ENCODE assay signal across 19 cellular contexts in the genomic region with DNA sequence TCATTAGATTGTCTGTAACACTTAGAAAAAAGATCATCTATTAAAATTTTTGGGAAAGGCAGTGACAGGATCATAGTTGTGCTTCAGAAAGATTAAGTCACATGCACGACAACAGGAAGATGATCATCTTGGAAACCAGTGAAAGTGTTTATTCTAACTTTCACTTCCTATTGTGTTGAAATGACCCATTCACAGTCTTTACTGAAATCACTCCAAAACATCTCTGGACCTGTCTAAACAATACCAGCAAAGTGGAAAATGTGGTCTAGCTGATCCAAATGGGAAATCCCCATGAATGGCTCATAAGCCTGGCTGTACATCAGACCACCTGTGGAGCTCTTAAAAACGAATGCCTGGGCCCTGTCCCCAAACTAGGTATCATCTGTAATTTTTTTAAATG.
DNase-seq lines count a peak whose midpoint lies in the region; ATAC-seq, FAIRE-seq and TF ChIP-seq lines count a peak whose summit lies in the region.
"Had no signal": no experiment of that assay in that cellular context is flagged by ENCODE, and none has a peak within 500 bp of the region (broad histone marks: within the 10 kb centered on the region; RNA-seq: fewer than 3 reads in every experiment).

No MANE protein-coding gene starts in this region.

- H3K9ac ChIP-seq in GM23248, result no peak overlapping the region

- no peaks in the 10 kb centered on the region for H4K20me1 ChIP-seq in GM23248 (ENCODE audit: insufficient read depth)

- no peaks in the 10 kb centered on the region for H3K9me2 ChIP-seq in GM23248 (ENCODE audit: insufficient read depth)

- H3K4me3 ChIP-seq in GM12865 (ENCODE audit: low read depth, low read length), result no peak overlapping the region
- no peak overlapping the region for H3K4me3 ChIP-seq in bronchial epithelial cell (ENCODE audit: low read depth, low read length)
- H3K4me3 ChIP-seq in GM23248, result no peak overlapping the region
- H3K4me3 ChIP-seq: GM23338, heart right ventricle, right atrium auricular region had no signal

- 7 to 13% methylated on average over 2 of the region's 2 CpGs for WGBS in GM23248 (ENCODE audit: low coverage in 1 of 2, low lambda C conversion rate in 2 of 2, missing lambda C conversion rate in 2 of 2), 2 experiments

- H3F3A ChIP-seq in GM23248 (ENCODE audit: insufficient read depth), result no peaks in the 10 kb centered on the region

- FAIRE-seq in GM19239 (lab: Jason Lieb, UNC) (peak; percentile 91), bronchial epithelial cell (lab: Jason Lieb, UNC) (no peak)

- no peak overlapping the region for H2AFZ ChIP-seq in GM23248
- H2AFZ ChIP-seq: GM23338 had no signal

- DNase-seq in GM12865 (ENCODE audit: low read depth), result peak; percentile 38
- DNase-seq in GM19239 (ENCODE audit: insufficient read length, low spot score), result no peak
- DNase-seq in bronchial epithelial cell (ENCODE audit: low read depth), result peak; percentile 48
- DNase-seq in GM19240 (ENCODE audit: insufficient read length, low spot score), result no peak
- no peak for DNase-seq in GM23248
- no peak for DNase-seq in NCI-H1092 treated with DMSO at 0.1 percent for 48 hours (lab: John Stamatoyannopoulos, UW)
- DNase-seq: activated CD4-positive, alpha-beta T cell treated with anti-CD3 and anti-CD28 coated beads, Interleukin-2, amount 10 ng/mL, durations not matched to agents 24 days and 14 days; BE2C; DND-41; heart right ventricle; left cardiac atrium; NCI-H1105 treated with DMSO at 0.1 percent for 48 hours; nephron progenitor cell; stimulated activated CD4-positive, alpha-beta T cell treated with anti-CD3 and anti-CD28 coated beads, Interleukin-4, amount 100 ng/mL, for 1 hour; stimulated activated naive CD4-positive, alpha-beta T cell treated with Interleukin-2 at 50 U/mL for 16 hours had no signal

- in situ Hi-C loops in GM23248 (cut with MboI), result no loop called here

- H3K79me2 ChIP-seq in GM23248 (ENCODE audit: insufficient read depth), result no peaks in the 10 kb centered on the region

- no peaks in the 10 kb centered on the region for H3K27me3 ChIP-seq in bronchial epithelial cell (ENCODE audit: control insufficient read depth, insufficient read depth, low read length)
- no peaks in the 10 kb centered on the region for H3K27me3 ChIP-seq in GM23248 (replicated peaks; ENCODE audit: insufficient read depth)
- H3K27me3 ChIP-seq: BE2C, right atrium auricular region had no signal

- no peaks in the 10 kb centered on the region for H3K9me3 ChIP-seq in GM23248 (ENCODE audit: low read depth)
- H3K9me3 ChIP-seq: BE2C, right atrium auricular region had no signal

- H3K27ac ChIP-seq in GM23248, result no peak overlapping the region
- H3K27ac ChIP-seq: heart right ventricle, right atrium auricular region had no signal

- TF ChIP-seq CTCF in GM12865 (IDR thresholded peaks at IDR 0.05; ENCODE audit: insufficient read depth, low read depth, low read length, missing control alignments) (no peak), bronchial epithelial cell (IDR thresholded peaks at IDR 0.05; ENCODE audit: insufficient read depth, low read length, severe bottlenecking) (no peak)

- ATAC-seq in HG03342 (IDR thresholded peaks at IDR 0.05; ENCODE audit: unreplicated experiment) (peak; percentile 80), HG03135 (IDR thresholded peaks at IDR 0.05; ENCODE audit: unreplicated experiment) (no peak)
- ATAC-seq: GM23338, heart right ventricle, left cardiac atrium had no signal

- no peaks in the 10 kb centered on the region for H3K36me3 ChIP-seq in bronchial epithelial cell (ENCODE audit: control insufficient read depth, insufficient read depth, low read length)
- H3K36me3 ChIP-seq in GM23248 (ENCODE audit: low read depth), result no peaks in the 10 kb centered on the region
- H3K36me3 ChIP-seq: BE2C, heart right ventricle, right atrium auricular region had no signal

- no peaks in the 10 kb centered on the region for H3K4me1 ChIP-seq in GM23248 (ENCODE audit: insufficient read depth)
- H3K4me1 ChIP-seq: BE2C, heart right ventricle, right atrium auricular region had no signal

- H3K4me2 ChIP-seq in GM23248 (ENCODE audit: unreplicated experiment), result no peak overlapping the region
- H3K4me2 ChIP-seq: GM23338 had no signal

Comparison
In these comparisons a context has a peak if more than half of its experiments do, and no peak if none do; other contexts are left out.
1. DNase-seq: peak in GM12865 (single experiment) and bronchial epithelial cell (single experiment); none in GM19239 (single experiment), GM19240 (single experiment), GM23248 (single experiment) and NCI-H1092 treated with DMSO at 0.1 percent for 48 hours (single experiment).